In the genomic region with DNA sequence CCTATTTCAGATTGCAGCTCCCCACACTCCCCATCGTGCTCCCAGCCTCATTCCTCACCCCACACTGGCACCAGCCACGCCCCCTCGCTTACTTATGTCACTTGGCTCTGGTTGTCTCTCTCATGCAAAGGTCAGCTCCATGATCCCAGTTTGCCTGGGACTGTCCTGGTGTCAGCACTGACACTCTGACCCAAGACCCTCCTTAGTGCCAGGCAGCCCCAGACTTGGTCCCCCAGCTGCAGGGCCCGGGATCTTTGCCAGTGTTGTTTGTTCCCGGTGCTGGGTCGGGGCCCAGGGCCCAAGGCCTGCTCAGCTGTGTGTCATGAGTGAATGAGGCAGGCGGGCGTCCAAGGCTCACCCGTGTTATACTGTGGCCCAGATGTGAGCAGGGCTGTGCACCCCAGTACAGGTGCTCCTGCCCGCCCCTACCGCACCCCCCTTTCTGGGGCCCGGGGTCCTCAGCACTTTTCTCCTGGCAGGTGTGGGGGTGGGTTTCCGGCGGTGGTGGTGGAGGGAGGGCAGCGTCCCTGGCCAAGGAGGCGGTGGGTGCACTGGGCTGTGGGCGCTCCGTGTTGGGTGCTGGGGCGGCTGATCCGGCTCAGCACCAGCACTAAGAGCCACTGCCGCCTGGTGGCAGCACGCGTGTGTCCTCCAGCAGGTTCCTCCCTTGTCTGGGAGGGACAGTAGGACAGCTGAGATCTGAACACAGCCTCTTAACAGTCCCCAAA, we compare ENCODE assay signal across 8 cellular contexts. TPM values are rescaled to one million over a fixed set of nuclear protein-coding genes. Genes with fewer than 3 reads are reported as not detected.
DNase-seq lines count a peak whose midpoint lies in the region; ATAC-seq, FAIRE-seq and TF ChIP-seq lines count a peak whose summit lies in the region.

No MANE protein-coding gene starts in this region.

- no peaks in the 10 kb centered on the region for H3K9me2 ChIP-seq in OCI-LY1 (ENCODE audit: low read depth, low read length)

- intact Hi-C loops in transverse colon (cut with DNase I; ENCODE audit: low total_unique reads), result loop anchor here (5.0 kb wide), 1 partner anchor 226 kb away; no protein-coding TSS in a partner anchor

- FAIRE-seq in GM12892 (lab: Jason Lieb, UNC), result peak; percentile 94

- H3K9me3 ChIP-seq in OCI-LY1 (ENCODE audit: low read length) (peaks cover 8% of the 10 kb centered on the region), transverse colon (peaks cover 6 to 16% of the 10 kb centered on the region in 2 donors)

- H3K79me2 ChIP-seq in OCI-LY1 (ENCODE audit: insufficient read depth, low read length), result no peaks in the 10 kb centered on the region

- WGBS in transverse colon (ENCODE audit: low coverage in 1 of 2), 2 donors, result 18 to 20% methylated on average over 1 to 18 of the region's 23 CpGs

- ATAC-seq in GM18519 (IDR thresholded peaks at IDR 0.05; ENCODE audit: low FRiP score, unreplicated experiment) (no peak), GM19455 (IDR thresholded peaks at IDR 0.05; ENCODE audit: unreplicated experiment) (no peak)

- H3K27me3 ChIP-seq in OCI-LY1 (ENCODE audit: insufficient read depth, low read length), result peaks cover 8% of the 10 kb centered on the region; the same call in 1 of the 2 replicates
- H3K27me3 ChIP-seq in transverse colon, result no peaks in the 10 kb centered on the region

- peak; percentile 80 for TF ChIP-seq CTCF in OCI-LY1 (IDR thresholded peaks at IDR 0.05; ENCODE audit: low read length)
- TF ChIP-seq CTCF in fibroblast of villous mesenchyme (IDR thresholded peaks at IDR 0.05; ENCODE audit: insufficient read depth, low read depth, low read length), result peak; percentile 77
- peak; percentile 72 to 84 (median 79) for TF ChIP-seq CTCF in transverse colon (IDR thresholded peaks at IDR 0.05)

- H3K27ac ChIP-seq in OCI-LY1 (ENCODE audit: low read depth, low read length, poor library complexity, severe bottlenecking), result no peak overlapping the region
- no peak overlapping the region for H3K27ac ChIP-seq in transverse colon

- H3K4me1 ChIP-seq in OCI-LY1 (ENCODE audit: insufficient read depth, low read length, severe bottlenecking) (no peaks in the 10 kb centered on the region), transverse colon (peaks cover 6 to 21% (median 17%) of the 10 kb centered on the region in 4 donors)

- H4K20me1 ChIP-seq in OCI-LY1 (ENCODE audit: insufficient read depth, low read length), result no peaks in the 10 kb centered on the region

- no peaks in the 10 kb centered on the region for H3F3A ChIP-seq in OCI-LY1 (ENCODE audit: insufficient read depth, low read length)

- no peak for TF ChIP-seq POLR2A in GM12892 (IDR thresholded peaks at IDR 0.05; ENCODE audit: low read depth, low read length)
- TF ChIP-seq POLR2A in transverse colon (IDR thresholded peaks at IDR 0.05), result no peak

- TF ChIP-seq EP300 in transverse colon (IDR thresholded peaks at IDR 0.05; ENCODE audit: low read depth), result no peak

- H3K4me3 ChIP-seq in OCI-LY1 (ENCODE audit: low read depth, low read length, poor library complexity, severe bottlenecking) (no peak overlapping the region), fibroblast of villous mesenchyme (ENCODE audit: low read depth, low read length) (no peak overlapping the region), transverse colon (no peak overlapping the region)

- H3K36me3 ChIP-seq in OCI-LY1 (ENCODE audit: insufficient read depth, low read length) (peaks cover 3% of the 10 kb centered on the region; the same call in 1 of the 2 replicates), transverse colon (no peaks in the 10 kb centered on the region)

- no peak overlapping the region for H3K4me2 ChIP-seq in OCI-LY1 (ENCODE audit: low read length)

- no peak overlapping the region for H3K9ac ChIP-seq in OCI-LY1 (ENCODE audit: low read length)

- peak; percentile 75 for DNase-seq in GM12892 (ENCODE audit: insufficient read length)
- peak; percentile 53 for DNase-seq in activated T-helper 1 cell treated with Interleukin-2 at 50 U/mL for 16 hours (ENCODE audit: low read depth)
- DNase-seq in fibroblast of villous mesenchyme (ENCODE audit: low read depth), result peak; percentile 58
- peak; percentile 78 for DNase-seq in occipital lobe (lab: John Stamatoyannopoulos, UW)
- DNase-seq in transverse colon, result peak; percentile 83

- H2AFZ ChIP-seq in OCI-LY1 (ENCODE audit: low read length), result no peak overlapping the region

- in situ Hi-C loops in transverse colon (cut with MboI; ENCODE audit: low pct_ligation_motif_present in 1 of 4, low pct_unique_long_range_greater_than_20kb in 1 of 4, low sequenced_read_pairs in 3 of 4), result no loop called here

RNA-seq across cellular contexts. Expression of gene IL17REL, which starts 19.5 kb away (rescaled TPM):
- 0.08 TPM for polyA plus RNA-seq in GM12892 (2012; ENCODE audit: missing spikeins)
- under 0.01 TPM in 1 of 2 replicates, not detected in the other for total RNA-seq in fibroblast of villous mesenchyme
- not detected for total RNA-seq in occipital lobe
- 1 to 10 TPM in 2 of 4 donors, under 1 TPM in 2; 0.32 to 2.2 (median 1.3) TPM for total RNA-seq in transverse colon

RNA-seq across cellular contexts. Expression of gene PIM3, which starts 32.5 kb away (rescaled TPM):
- polyA plus RNA-seq in GM12892 (2012; ENCODE audit: missing spikeins), result 17.4 TPM
- total RNA-seq in fibroblast of villous mesenchyme (27.7 and 32.0 TPM in 2 replicates), occipital lobe (13.1 TPM), transverse colon (100 to 1,000 TPM; 115 to 290 (median 147) TPM)
